In the genomic region with DNA sequence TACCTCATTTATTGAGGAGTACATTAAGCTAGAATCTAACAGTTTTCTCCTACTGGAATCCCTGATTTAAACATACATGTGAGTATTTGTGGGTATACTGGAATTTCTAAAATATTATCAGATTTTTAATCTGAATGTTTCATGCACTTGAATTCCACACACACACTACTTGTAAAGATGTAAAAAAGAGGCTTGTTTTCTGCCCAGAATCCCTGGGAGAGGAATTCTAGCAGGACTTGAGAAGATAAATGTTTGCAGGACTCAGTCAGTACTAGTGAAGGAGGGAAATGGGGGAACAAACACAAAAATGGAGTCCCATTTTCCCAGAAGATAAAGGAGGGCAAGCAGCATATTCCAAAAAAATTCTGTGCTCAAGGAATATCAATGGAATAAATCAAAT, we compare ENCODE assay signal across 21 cellular contexts.
"Had no signal": no experiment of that assay in that cellular context is flagged by ENCODE, and none has a peak within 500 bp of the region (broad histone marks: within the 10 kb centered on the region; RNA-seq: fewer than 3 reads in every experiment).

No MANE protein-coding gene starts in this region.

- DNase-seq: activated B cell treated with CpG ODN at 0.5 μM for 24 hours; activated CD4-positive, alpha-beta T cell treated with anti-CD3 and anti-CD28 coated beads, Interleukin-2, amount 10 ng/mL, durations not matched to agents 7 days and 5 days; activated CD8-positive, alpha-beta T cell treated with anti-CD3 and anti-CD28 coated beads, Interleukin-2, amount 10 ng/mL, durations not matched to agents 7 days and 5 days; activated effector memory CD4-positive, alpha-beta T cell treated with Interleukin-2 at 50 U/mL for 16 hours; activated naive CD4-positive, alpha-beta T cell treated with anti-CD3 and anti-CD28 coated beads, Interleukin-2, amount 10 ng/mL, durations not matched to agents 7 days and 5 days; activated naive CD8-positive, alpha-beta T cell treated with anti-CD3 and anti-CD28 coated beads, Interleukin-2, amount 50 U/mL, for 24 hours; activated T-cell treated with anti-CD3 and anti-CD28 coated beads, Interleukin-2, amount 50 U/mL, for 24 hours; aorta; cortex of kidney; nucleus accumbens; stimulated activated CD4-positive, alpha-beta T cell treated with anti-CD3 and anti-CD28 coated beads, Interleukin-15, amount 100 ng/mL, for 24 hours; stimulated activated CD4-positive, alpha-beta T cell treated with anti-CD3 and anti-CD28 coated beads, Interleukin-2, amount 100 ng/mL, for 48 hours had no signal

- H3K9me3 Mint-ChIP-seq: activated B cell treated with CpG ODN at 0.5 μM for 24 hours; activated CD4-positive, alpha-beta T cell treated with anti-CD3 and anti-CD28 coated beads, Interleukin-2, amount 10 ng/mL, durations not matched to agents 7 days and 5 days; activated naive CD4-positive, alpha-beta T cell treated with anti-CD3 and anti-CD28 coated beads, Interleukin-2, amount 10 ng/mL, durations not matched to agents 7 days and 5 days; activated naive CD8-positive, alpha-beta T cell treated with anti-CD3 and anti-CD28 coated beads, Interleukin-2, amount 50 U/mL, for 24 hours; activated T-cell treated with anti-CD3 and anti-CD28 coated beads, Interleukin-2, amount 50 U/mL, for 24 hours; natural killer cell treated with Interleukin-12 subunit alpha and Interleukin-12 subunit beta and Interleukin-15 and Interleukin-18, amount 100 ng/mL, for 72 hours; stimulated activated naive CD8-positive, alpha-beta T cell treated with anti-CD3 and anti-CD28 coated beads, Interleukin-15, Interleukin-2, amounts not matched to agents 100 ng/mL and 50 ng/mL, for 24 hours; type B pancreatic cell had no signal

- H3K27me3 ChIP-seq: breast epithelium, esophagus muscularis mucosa, SJSA1, suprapubic skin had no signal

- H3K4me3 ChIP-seq: breast epithelium, esophagus muscularis mucosa, SJSA1, skin epidermis, suprapubic skin had no signal

- H3K4me3 Mint-ChIP-seq: activated B cell treated with CpG ODN at 0.5 μM for 24 hours; activated CD4-positive, alpha-beta T cell treated with anti-CD3 and anti-CD28 coated beads, Interleukin-2, amount 10 ng/mL, durations not matched to agents 7 days and 5 days; activated CD8-positive, alpha-beta T cell treated with anti-CD3 and anti-CD28 coated beads, Interleukin-2, amount 10 ng/mL, durations not matched to agents 7 days and 5 days; activated naive CD4-positive, alpha-beta T cell treated with anti-CD3 and anti-CD28 coated beads, Interleukin-2, amount 10 ng/mL, durations not matched to agents 7 days and 5 days; activated naive CD8-positive, alpha-beta T cell treated with anti-CD3 and anti-CD28 coated beads, Interleukin-2, amount 50 U/mL, for 24 hours; activated T-cell treated with anti-CD3 and anti-CD28 coated beads, Interleukin-2, amount 50 U/mL, for 24 hours; natural killer cell treated with Interleukin-12 subunit alpha and Interleukin-12 subunit beta and Interleukin-15 and Interleukin-18, amount 100 ng/mL, for 72 hours; stimulated activated naive CD8-positive, alpha-beta T cell treated with anti-CD3 and anti-CD28 coated beads, Interleukin-15, Interleukin-2, amounts not matched to agents 100 ng/mL and 50 ng/mL, for 24 hours; type B pancreatic cell had no signal

- H3K27ac ChIP-seq: breast epithelium, SJSA1, skin epidermis had no signal

- H3K9me3 ChIP-seq: breast epithelium, esophagus muscularis mucosa, SJSA1, suprapubic skin had no signal

- H3K4me1 Mint-ChIP-seq: activated B cell treated with CpG ODN at 0.5 μM for 24 hours; activated CD4-positive, alpha-beta T cell treated with anti-CD3 and anti-CD28 coated beads, Interleukin-2, amount 10 ng/mL, durations not matched to agents 7 days and 5 days; activated naive CD4-positive, alpha-beta T cell treated with anti-CD3 and anti-CD28 coated beads, Interleukin-2, amount 10 ng/mL, durations not matched to agents 7 days and 5 days; activated naive CD8-positive, alpha-beta T cell treated with anti-CD3 and anti-CD28 coated beads, Interleukin-2, amount 50 U/mL, for 24 hours had no signal

- H3K27me3 Mint-ChIP-seq: activated B cell treated with CpG ODN at 0.5 μM for 24 hours; activated CD4-positive, alpha-beta T cell treated with anti-CD3 and anti-CD28 coated beads, Interleukin-2, amount 10 ng/mL, durations not matched to agents 7 days and 5 days; activated naive CD4-positive, alpha-beta T cell treated with anti-CD3 and anti-CD28 coated beads, Interleukin-2, amount 10 ng/mL, durations not matched to agents 7 days and 5 days; activated naive CD8-positive, alpha-beta T cell treated with anti-CD3 and anti-CD28 coated beads, Interleukin-2, amount 50 U/mL, for 24 hours; activated T-cell treated with anti-CD3 and anti-CD28 coated beads, Interleukin-2, amount 50 U/mL, for 24 hours; natural killer cell treated with Interleukin-12 subunit alpha and Interleukin-12 subunit beta and Interleukin-15 and Interleukin-18, amount 100 ng/mL, for 72 hours; progenitor cell of endocrine pancreas; stimulated activated naive CD8-positive, alpha-beta T cell treated with anti-CD3 and anti-CD28 coated beads, Interleukin-15, Interleukin-2, amounts not matched to agents 100 ng/mL and 50 ng/mL, for 24 hours; type B pancreatic cell had no signal

- H3K36me3 ChIP-seq: breast epithelium, esophagus muscularis mucosa, suprapubic skin had no signal

- H3K27ac Mint-ChIP-seq: activated B cell treated with CpG ODN at 0.5 μM for 24 hours; activated CD4-positive, alpha-beta T cell treated with anti-CD3 and anti-CD28 coated beads, Interleukin-2, amount 10 ng/mL, durations not matched to agents 7 days and 5 days; activated CD8-positive, alpha-beta T cell treated with anti-CD3 and anti-CD28 coated beads, Interleukin-2, amount 10 ng/mL, durations not matched to agents 7 days and 5 days; activated naive CD4-positive, alpha-beta T cell treated with anti-CD3 and anti-CD28 coated beads, Interleukin-2, amount 10 ng/mL, durations not matched to agents 7 days and 5 days; activated naive CD8-positive, alpha-beta T cell treated with anti-CD3 and anti-CD28 coated beads, Interleukin-2, amount 50 U/mL, for 24 hours; activated T-cell treated with anti-CD3 and anti-CD28 coated beads, Interleukin-2, amount 50 U/mL, for 24 hours; natural killer cell treated with Interleukin-12 subunit alpha and Interleukin-12 subunit beta and Interleukin-15 and Interleukin-18, amount 100 ng/mL, for 72 hours; progenitor cell of endocrine pancreas; stimulated activated naive CD8-positive, alpha-beta T cell treated with anti-CD3 and anti-CD28 coated beads, Interleukin-15, Interleukin-2, amounts not matched to agents 100 ng/mL and 50 ng/mL, for 24 hours; type B pancreatic cell had no signal

- H3K36me3 Mint-ChIP-seq: activated naive CD4-positive, alpha-beta T cell treated with anti-CD3 and anti-CD28 coated beads, Interleukin-2, amount 10 ng/mL, durations not matched to agents 7 days and 5 days; natural killer cell treated with Interleukin-12 subunit alpha and Interleukin-12 subunit beta and Interleukin-15 and Interleukin-18, amount 100 ng/mL, for 72 hours; type B pancreatic cell had no signal
